ENCODE assay signal across 19 cellular contexts in genomic region chr3:37082317-37082716, GRCh38.
A peak's percentile ranks its signal among the peaks of the same experiment; 100 is the strongest.
DNase-seq lines count a peak whose midpoint lies in the region; ATAC-seq, FAIRE-seq and TF ChIP-seq lines count a peak whose summit lies in the region.
"Had no signal": no experiment of that assay in that cellular context is flagged by ENCODE, and none has a peak within 500 bp of the region (broad histone marks: within the 10 kb centered on the region; RNA-seq: fewer than 3 reads in every experiment).

No MANE protein-coding gene starts in this region.

- H3K23ac ChIP-seq in IMR-90 (ENCODE audit: low read depth, low read length): no peak overlapping the region

- intact Hi-C loops in IMR-90 (cut with micrococcal nuclease) (no loop called here), right lobe of liver (cut with DNase I) (no loop called here)

- H3K56ac ChIP-seq in IMR-90 (ENCODE audit: extremely low read depth, insufficient read depth, low read length): no peak overlapping the region

- CTCF ChIA-PET in IMR-90 (lab: Yijun Ruan, JAX): no interaction called here
- CTCF ChIA-PET in activated CD4-positive, alpha-beta T cell treated with anti-CD3 and anti-CD28 coated beads, Interleukin-2, amount 10 ng/mL, durations not matched to agents 7 days and 5 days (lab: Charles Lee): no interaction called here
- CTCF ChIA-PET in RWPE1 (lab: Yijun Ruan, JAX): interaction anchor here (0.6 kb wide), 1 partner anchor 1697 kb away, joined by 4 read pairs; no protein-coding TSS in a partner anchor

- no peak overlapping the region for H3K18ac ChIP-seq in IMR-90 (ENCODE audit: low read depth, low read length)

- H4K91ac ChIP-seq in IMR-90 (ENCODE audit: insufficient read depth, low read depth, low read length): no peak overlapping the region

- H3K27me3 Mint-ChIP-seq in astrocyte (ENCODE audit: low read depth, unreplicated experiment): no peaks in the 10 kb centered on the region
- H3K27me3 Mint-ChIP-seq in activated CD4-positive, alpha-beta T cell treated with anti-CD3 and anti-CD28 coated beads, Interleukin-2, amount 10 ng/mL, durations not matched to agents 7 days and 5 days: no peaks in the 10 kb centered on the region
- H3K27me3 Mint-ChIP-seq: CD4-positive, CD25-positive, alpha-beta regulatory T cell had no signal

- H3K4ac ChIP-seq in IMR-90 (ENCODE audit: low read depth, low read length): no peak overlapping the region

- no peak overlapping the region for H3K9ac ChIP-seq in IMR-90 (ENCODE audit: low read depth, low read length)
- H3K9ac ChIP-seq in astrocyte (ENCODE audit: low read length): no peak overlapping the region

- H3K9me3 ChIP-seq in IMR-90 (ENCODE audit: control insufficient read depth, insufficient read depth, low read length): no peaks in the 10 kb centered on the region
- H3K9me3 ChIP-seq in astrocyte (ENCODE audit: insufficient read depth, low read depth, low read length): no peaks in the 10 kb centered on the region
- H3K9me3 ChIP-seq in right lobe of liver: no peaks in the 10 kb centered on the region
- H3K9me3 ChIP-seq: Caco-2 had no signal

- H3K27me3 ChIP-seq in IMR-90 (ENCODE audit: control insufficient read depth, insufficient read depth, low read length) (no peaks in the 10 kb centered on the region), astrocyte (ENCODE audit: insufficient read depth, low read length) (no peaks in the 10 kb centered on the region), right lobe of liver (no peaks in the 10 kb centered on the region)

- H3K9me3 Mint-ChIP-seq in astrocyte (ENCODE audit: unreplicated experiment): no peaks in the 10 kb centered on the region
- H3K9me3 Mint-ChIP-seq in activated CD4-positive, alpha-beta T cell treated with anti-CD3 and anti-CD28 coated beads, Interleukin-2, amount 10 ng/mL, durations not matched to agents 7 days and 5 days: no peaks in the 10 kb centered on the region
- H3K9me3 Mint-ChIP-seq: CD4-positive, CD25-positive, alpha-beta regulatory T cell; CD8-positive, alpha-beta T cell; GM23338; H9 had no signal

- FAIRE-seq in astrocyte (lab: Jason Lieb, UNC): no peak
- FAIRE-seq: G401.6, GM12892, GM19239 had no signal

- no TSS peak for BruUV-seq in IMR-90 (replicated peaks; lab: Mats Ljungman, UMichigan)

- H3K4me2 ChIP-seq in IMR-90 (ENCODE audit: low read depth, low read length) (no peak overlapping the region), astrocyte (ENCODE audit: low read length) (no peak overlapping the region)
- H3K4me2 ChIP-seq: GM23338 had no signal

- no peak for TF ChIP-seq CTCF in IMR-90 (conservative IDR thresholded peaks at IDR 0.05; ENCODE audit: low read depth, low read length)
- TF ChIP-seq CTCF in astrocyte (IDR thresholded peaks at IDR 0.05; ENCODE audit: insufficient read depth, low read depth, low read length): no peak
- no peak for TF ChIP-seq CTCF in right lobe of liver (IDR thresholded peaks at IDR 0.05)
- TF ChIP-seq CTCF in RWPE1 (conservative IDR thresholded peaks at IDR 0.05; ENCODE audit: low read depth): no peak

- in situ Hi-C loops in IMR-90 (cut with MboI; ENCODE audit: low sequenced_read_pairs): no loop called here

- H2BK5ac ChIP-seq in IMR-90 (ENCODE audit: low read depth, low read length, poor library complexity, severe bottlenecking): no peak overlapping the region

- H3K79me1 ChIP-seq in IMR-90 (ENCODE audit: low read depth in 1 of 2, low read length in 2 of 2): peaks cover 22 to 24% of the 10 kb centered on the region in 2 experiments

- H2BK15ac ChIP-seq in IMR-90 (ENCODE audit: low read depth, low read length): no peak overlapping the region

- dilution Hi-C loops in IMR-90 (cut with HindIII; ENCODE audit: low sequenced_read_pairs, unreplicated experiment): no loop called here

- no peak overlapping the region for H2AK9ac ChIP-seq in IMR-90 (replicated peaks; ENCODE audit: low read depth, low read length, poor library complexity)

- H2BK20ac ChIP-seq in IMR-90 (ENCODE audit: low read depth, low read length): 0 out of 2 replicates have a peak overlapping the region, but pooled peaks have one; percentile 27

- H3K4me3 ChIP-seq in IMR-90 (ENCODE audit: insufficient read depth, low read depth, low read length) (no peak overlapping the region), astrocyte (ENCODE audit: insufficient read depth, low read depth, low read length) (no peak overlapping the region), right lobe of liver (no peak overlapping the region)
- H3K4me3 ChIP-seq: GM23338 had no signal

- H4K8ac ChIP-seq in IMR-90 (ENCODE audit: low read depth in 2 of 2, low read length in 2 of 2): no peak overlapping the region

- H2AFZ ChIP-seq in IMR-90 (replicated peaks; ENCODE audit: low read length, poor library complexity): no peak overlapping the region
- no peak overlapping the region for H2AFZ ChIP-seq in astrocyte (ENCODE audit: low read depth, low read length)
- H2AFZ ChIP-seq: GM23338 had no signal

- TF ChIP-seq RAD21 in IMR-90 (IDR thresholded peaks at IDR 0.05; ENCODE audit: low read length): no peak

- H4K20me1 ChIP-seq in IMR-90 (ENCODE audit: insufficient read depth, low read length) (no peaks in the 10 kb centered on the region), astrocyte (ENCODE audit: insufficient read depth, low read length) (peaks cover 3% of the 10 kb centered on the region)

- H3K14ac ChIP-seq in IMR-90 (replicated peaks; ENCODE audit: low read depth, low read length): no peak overlapping the region

- peaks cover 6% of the 10 kb centered on the region for H3K36me3 Mint-ChIP-seq in astrocyte (ENCODE audit: low read depth, unreplicated experiment)
- peaks cover 9% of the 10 kb centered on the region for H3K36me3 Mint-ChIP-seq in activated CD4-positive, alpha-beta T cell treated with anti-CD3 and anti-CD28 coated beads, Interleukin-2, amount 10 ng/mL, durations not matched to agents 7 days and 5 days (ENCODE audit: low read depth)

- H3K27ac ChIP-seq in IMR-90 (ENCODE audit: insufficient read depth, low read length): no peak overlapping the region
- H3K27ac ChIP-seq in astrocyte (ENCODE audit: low read depth, low read length): no peak overlapping the region
- peak overlapping the region in 2 of 3 donors; percentile 66 to 82 for H3K27ac ChIP-seq in right lobe of liver
- no peak overlapping the region for H3K27ac ChIP-seq in RWPE1

- no peak overlapping the region for H2AK5ac ChIP-seq in IMR-90 (ENCODE audit: low read depth, low read length)

- TF ChIP-seq POLR2A in IMR-90 (IDR thresholded peaks at IDR 0.05; ENCODE audit: low read depth, low read length) (no peak), right lobe of liver (IDR thresholded peaks at IDR 0.05) (no peak)

- H3K4me1 ChIP-seq in IMR-90 (ENCODE audit: control insufficient read depth, insufficient read depth, low read length) (no peaks in the 10 kb centered on the region; the same call in 1 of the 2 replicates), astrocyte (ENCODE audit: insufficient read depth, low read length) (no peaks in the 10 kb centered on the region), right lobe of liver (peaks cover 0 to 33% (median 7%) of the 10 kb centered on the region in 4 donors)
- H3K4me1 ChIP-seq: Caco-2 had no signal

- H3K36me3 ChIP-seq in IMR-90 (ENCODE audit: control insufficient read depth, insufficient read depth, low read length) (peaks cover 8% of the 10 kb centered on the region; the same call in 1 of the 2 replicates), astrocyte (ENCODE audit: insufficient read depth, low read length) (peaks cover 14% of the 10 kb centered on the region), right lobe of liver (peaks cover 0 to 6% (median 3%) of the 10 kb centered on the region in 4 donors)

- H3K4me3 Mint-ChIP-seq in astrocyte (ENCODE audit: unreplicated experiment): no peak overlapping the region
- H3K4me3 Mint-ChIP-seq in activated CD4-positive, alpha-beta T cell treated with anti-CD3 and anti-CD28 coated beads, Interleukin-2, amount 10 ng/mL, durations not matched to agents 7 days and 5 days: no peak overlapping the region
- H3K4me3 Mint-ChIP-seq: CD4-positive, CD25-positive, alpha-beta regulatory T cell; CD8-positive, alpha-beta T cell; GM23338; H9 had no signal

- POLR2A ChIA-PET in IMR-90 (lab: Charles Lee; ENCODE audit: unreplicated experiment): no interaction called here
- POLR2A ChIA-PET in activated CD4-positive, alpha-beta T cell treated with anti-CD3 and anti-CD28 coated beads, Interleukin-2, amount 10 ng/mL, durations not matched to agents 7 days and 5 days (lab: Charles Lee): no interaction called here
- POLR2A ChIA-PET in RWPE1 (lab: Yijun Ruan, JAX; ENCODE audit: low non-redundant PET): no interaction called here

- DNase-seq in IMR-90: no peak
- DNase-seq in astrocyte (ENCODE audit: low read depth): no peak
- no peak for DNase-seq in left lobe of liver (ENCODE audit: low spot score)
- DNase-seq in right lobe of liver: no peak
- no peak for DNase-seq in NCI-H1105 treated with DMSO at 0.1 percent for 48 hours (lab: John Stamatoyannopoulos, UW)
- DNase-seq in activated CD4-positive, alpha-beta T cell treated with anti-CD3 and anti-CD28 coated beads, Interleukin-2, amount 10 ng/mL, durations not matched to agents 7 days and 5 days: no peak
- no peak for DNase-seq in RWPE1 (ENCODE audit: low spot score)
- DNase-seq in SKM-1 treated with dmso at 0.1 percent for 144 hours (lab: John Stamatoyannopoulos, UW; ENCODE audit: unreplicated experiment): no peak
- DNase-seq: Caco-2; CD4-positive, CD25-positive, alpha-beta regulatory T cell; CD8-positive, alpha-beta T cell; DMS153; DND-41; H9 had no signal

- H4K5ac ChIP-seq in IMR-90 (ENCODE audit: low read depth, low read length): no peak overlapping the region

- H3K4me1 Mint-ChIP-seq in astrocyte (ENCODE audit: low read depth, unreplicated experiment): peaks cover 3% of the 10 kb centered on the region
- H3K4me1 Mint-ChIP-seq in activated CD4-positive, alpha-beta T cell treated with anti-CD3 and anti-CD28 coated beads, Interleukin-2, amount 10 ng/mL, durations not matched to agents 7 days and 5 days: no peaks in the 10 kb centered on the region
- H3K4me1 Mint-ChIP-seq: CD4-positive, CD25-positive, alpha-beta regulatory T cell; GM23338; H9 had no signal

- H3K9me1 ChIP-seq in IMR-90 (ENCODE audit: insufficient read depth, low read length): no peaks in the 10 kb centered on the region

- WGBS in IMR-90 (ENCODE audit: extremely low coverage in 2 of 2, insufficient read length in 1 of 2), 2 experiments: 40% methylated on average over 1 of the region's 3 CpGs; no CpG with 5 or more reads in 1 of the 2 experiments
- 31% methylated on average over 3 of the region's 3 CpGs for WGBS in right lobe of liver (ENCODE audit: insufficient coverage, low coverage, low lambda C conversion rate, missing lambda C conversion rate)

- no peak overlapping the region for H2BK120ac ChIP-seq in IMR-90 (ENCODE audit: low read depth, low read length)

- no peak for ATAC-seq in IMR-90 (ENCODE audit: low read depth)
- peak; percentile 89 for ATAC-seq in left lobe of liver
- peak; percentile 83 to 96 (median 90) for ATAC-seq in right lobe of liver
- ATAC-seq: CD8-positive, alpha-beta T cell; GM23338; HCT116 had no signal

- no peaks in the 10 kb centered on the region for H3K79me2 ChIP-seq in astrocyte (ENCODE audit: insufficient read depth, low read length)

- peak overlapping the region; percentile 1 for H3K27ac Mint-ChIP-seq in astrocyte (ENCODE audit: unreplicated experiment)
- H3K27ac Mint-ChIP-seq in activated CD4-positive, alpha-beta T cell treated with anti-CD3 and anti-CD28 coated beads, Interleukin-2, amount 10 ng/mL, durations not matched to agents 7 days and 5 days: no peak overlapping the region
- H3K27ac Mint-ChIP-seq: CD4-positive, CD25-positive, alpha-beta regulatory T cell; CD8-positive, alpha-beta T cell; GM23338; H9 had no signal

Comparison
In these comparisons a context has a peak if more than half of its experiments do, and no peak if none do; other contexts are left out.
1. H3K27ac ChIP-seq: peak in right lobe of liver (2 of 3); none in IMR-90 (single experiment), astrocyte (single experiment) and RWPE1 (single experiment).